ENCODE assay signal across 7 cellular contexts in the genomic region with DNA sequence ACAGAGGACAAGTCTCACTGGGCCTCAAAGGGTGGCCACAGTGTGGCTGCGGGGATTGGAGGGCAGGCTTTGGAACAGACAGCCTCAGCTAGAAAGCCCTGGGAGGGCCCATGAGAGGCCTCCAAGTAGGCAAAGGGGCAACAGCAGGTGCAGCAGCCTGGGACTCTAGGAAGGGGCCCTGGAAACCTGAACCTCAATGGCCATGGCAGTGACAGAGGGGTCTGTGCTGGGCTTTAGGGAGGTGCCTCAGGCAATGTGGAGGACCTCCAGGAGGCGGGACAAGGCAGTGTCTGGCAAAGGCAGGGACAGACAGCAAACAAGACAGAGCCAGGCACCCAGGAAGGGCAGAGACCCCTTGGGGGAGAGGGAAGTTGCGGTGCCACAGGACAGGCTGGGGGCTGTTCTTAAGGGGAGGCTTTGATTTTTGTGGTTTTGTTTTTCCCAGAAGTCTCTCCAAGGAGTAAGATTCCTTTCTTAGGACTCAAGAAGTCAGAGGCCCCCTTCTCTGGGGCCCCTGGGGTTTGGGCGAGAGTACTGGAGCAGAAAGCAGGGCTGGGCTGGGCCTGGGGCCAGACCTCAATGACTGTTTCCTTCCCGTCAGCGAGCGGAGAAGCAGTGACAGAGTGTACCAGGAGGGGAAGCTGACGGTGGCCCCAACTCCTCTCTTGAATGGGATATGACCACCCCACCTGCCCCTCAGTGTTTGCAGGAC. TPM values are rescaled to one million over a fixed set of nuclear protein-coding genes. Genes with fewer than 3 reads are reported as not detected.
DNase-seq lines count a peak whose midpoint lies in the region; ATAC-seq and TF ChIP-seq lines count a peak whose summit lies in the region.

No MANE protein-coding gene starts in this region.

- TF ChIP-seq POLR2A in GM19099 (IDR thresholded peaks at IDR 0.05; ENCODE audit: extremely low read depth, insufficient read length, low read depth), result peak; percentile 21

- in situ Hi-C loops in Panc1 (cut with HindIII; ENCODE audit: low pct_unique_long_range_greater_than_20kb, low sequenced_read_pairs), result no loop called here

- H3K27me3 ChIP-seq in Panc1 (ENCODE audit: control insufficient read depth, insufficient read depth, low read length) (no peaks in the 10 kb centered on the region), thymus (ENCODE audit: control insufficient read depth, insufficient read depth) (no peaks in the 10 kb centered on the region)

- H3K36me3 ChIP-seq in Panc1 (ENCODE audit: control insufficient read depth, insufficient read depth, low read length) (no peaks in the 10 kb centered on the region), thymus (ENCODE audit: control insufficient read depth, insufficient read depth) (peaks cover 24% of the 10 kb centered on the region)

- DNase-seq in Panc1 (ENCODE audit: low read depth, low spot score), result no peak
- DNase-seq in caudate nucleus (lab: John Stamatoyannopoulos, UW), result peak in 40 of 61 donors; percentile 6 to 72 (median 43)
- peak; percentile 78 for DNase-seq in medulla oblongata (ENCODE audit: extremely low spot score)
- no peak for DNase-seq in HuH-7.5 (ENCODE audit: low spot score)

- TF ChIP-seq CTCF in Panc1 (IDR thresholded peaks at IDR 0.05), result no peak

- H3K4me3 ChIP-seq in Panc1 (ENCODE audit: low read depth in 2 of 2, low read length in 2 of 2) (no peak overlapping the region), thymus (ENCODE audit: low read length) (no peak overlapping the region)

- POLR2A ChIA-PET in Panc1 (lab: Charles Lee), result no interaction called here

- intact Hi-C loops in Panc1 (cut with micrococcal nuclease; ENCODE audit: unreplicated experiment), result no loop called here

- H3K4me1 ChIP-seq in Panc1 (ENCODE audit: control insufficient read depth, insufficient read depth, low read length) (peaks cover 10% of the 10 kb centered on the region; the same call in 1 of the 2 replicates), thymus (ENCODE audit: control insufficient read depth, insufficient read depth, low read length) (peaks cover 33% of the 10 kb centered on the region)

- WGBS in thymus, result 25% methylated on average over 8 of the region's 8 CpGs

- H3K9me3 ChIP-seq in Panc1 (ENCODE audit: control insufficient read depth, insufficient read depth, low read depth, low read length) (no peaks in the 10 kb centered on the region), thymus (ENCODE audit: control insufficient read depth) (no peaks in the 10 kb centered on the region)

- CTCF ChIA-PET in Panc1 (lab: Charles Lee), result interaction anchor here (0.9 to 1.2 kb wide), 2 partner anchors 9 to 12 kb away, joined by 3 to 6 read pairs; no protein-coding TSS in a partner anchor

- no TSS peak for BruUV-seq in Panc1 (replicated peaks; lab: Mats Ljungman, UMichigan)

- no peak overlapping the region; the same call in 1 of the 2 replicates for H3K27ac ChIP-seq in Panc1 (ENCODE audit: low read length)
- peak overlapping the region; percentile 94 for H3K27ac ChIP-seq in caudate nucleus (ENCODE audit: low read depth, low read length)
- H3K27ac ChIP-seq in thymus (ENCODE audit: low read depth), result peak overlapping the region; percentile 87

- ATAC-seq in Panc1 (peak; percentile 55), GM21381 (IDR thresholded peaks at IDR 0.05; ENCODE audit: unreplicated experiment) (no peak)

RNA-seq across cellular contexts. Expression of a gene that starts 9.7 kb away (rescaled TPM):
- total RNA-seq in Panc1 (2021; ENCODE audit: unreplicated experiment), result 6.9 TPM
- 8.7 TPM for polyA plus RNA-seq in Panc1 (2012; ENCODE audit: insufficient read length)
- 19.1 TPM for polyA plus RNA-seq in thymus

RNA-seq across cellular contexts. Expression of a gene that starts 12.1 kb away (rescaled TPM):
- 52.2 TPM for total RNA-seq in Panc1 (2021; ENCODE audit: unreplicated experiment)
- polyA plus RNA-seq in Panc1 (2012; ENCODE audit: insufficient read length), result 52.7 TPM
- 35.7 TPM for polyA plus RNA-seq in thymus

RNA-seq across cellular contexts. Expression of a gene that starts 56.1 kb away (rescaled TPM):
- 18.6 TPM for total RNA-seq in Panc1 (2021; ENCODE audit: unreplicated experiment)
- 30.5 TPM for polyA plus RNA-seq in Panc1 (2012; ENCODE audit: insufficient read length)
- 6.7 TPM for polyA plus RNA-seq in thymus

Comparison
In these comparisons a context has a peak if more than half of its experiments do, and no peak if none do; other contexts are left out.
1. DNase-seq: peak in caudate nucleus (40 of 61) and medulla oblongata (single experiment); none in Panc1 (single experiment) and HuH-7.5 (single experiment).